In genomic region chr10:77507313-77507712, GRCh38 we compare ENCODE assay signal across 1 cellular context.
TF ChIP-seq lines count a peak whose summit lies in the region.

No MANE protein-coding gene starts in this region.

TF ChIP-seq in A549, 52 proteins besides CTCF, POLR2A, EP300 and RAD21 (continued from another document):
- TF ChIP-seq MAZ (IDR thresholded peaks at IDR 0.05; ENCODE audit: borderline replicate concordance, low read depth, low read length) (no peak), RFX5 (IDR thresholded peaks at IDR 0.05) (no peak)
